In genomic region chr1:118335372-118335771, GRCh38 we compare ENCODE assay signal across 9 cellular contexts.
DNase-seq lines count a peak whose midpoint lies in the region; ATAC-seq, FAIRE-seq and TF ChIP-seq lines count a peak whose summit lies in the region.
"Had no signal": no experiment of that assay in that cellular context is flagged by ENCODE, and none has a peak within 500 bp of the region (broad histone marks: within the 10 kb centered on the region; RNA-seq: fewer than 3 reads in every experiment).

No MANE protein-coding gene starts in this region.

- H3K9ac ChIP-seq in OCI-LY3 (ENCODE audit: low read length), result peak overlapping the region; percentile 35; the same call in 1 of the 2 replicates

- TF ChIP-seq CTCF in OCI-LY3 (IDR thresholded peaks at IDR 0.05; ENCODE audit: low read depth, low read length), result no peak
- no peak for TF ChIP-seq CTCF in right atrium auricular region (IDR thresholded peaks at IDR 0.05)

- no peak for FAIRE-seq in urothelium cell line (lab: Jason Lieb, UNC)

- H3K4me3 ChIP-seq in OCI-LY3 (ENCODE audit: low read length) (peak overlapping the region; percentile 10; the same call in 1 of the 2 replicates), right atrium auricular region (no peak overlapping the region)

- H3K4me1 ChIP-seq in OCI-LY3 (ENCODE audit: low read length) (peaks cover 41% of the 10 kb centered on the region), right atrium auricular region (no peaks in the 10 kb centered on the region)

- CTCF ChIA-PET in activated CD4-positive, alpha-beta T cell treated with anti-CD3 and anti-CD28 coated beads, Interleukin-2, amount 10 ng/mL, durations not matched to agents 7 days and 5 days (lab: Charles Lee), result no interaction called here

- peaks cover 4% of the 10 kb centered on the region for H3K9me3 Mint-ChIP-seq in activated CD4-positive, alpha-beta T cell treated with anti-CD3 and anti-CD28 coated beads, Interleukin-2, amount 10 ng/mL, durations not matched to agents 7 days and 5 days

- H3K27ac Mint-ChIP-seq in activated CD4-positive, alpha-beta T cell treated with anti-CD3 and anti-CD28 coated beads, Interleukin-2, amount 10 ng/mL, durations not matched to agents 7 days and 5 days, result no peak overlapping the region

- no peaks in the 10 kb centered on the region for H3K27me3 Mint-ChIP-seq in activated CD4-positive, alpha-beta T cell treated with anti-CD3 and anti-CD28 coated beads, Interleukin-2, amount 10 ng/mL, durations not matched to agents 7 days and 5 days

- H3K27me3 ChIP-seq in OCI-LY3 (ENCODE audit: low read depth, low read length) (no peaks in the 10 kb centered on the region), right atrium auricular region (no peaks in the 10 kb centered on the region)

- H3K9me3 ChIP-seq in OCI-LY3 (ENCODE audit: insufficient read depth, low read length) (no peaks in the 10 kb centered on the region), right atrium auricular region (no peaks in the 10 kb centered on the region)

- H3K4me3 Mint-ChIP-seq in activated CD4-positive, alpha-beta T cell treated with anti-CD3 and anti-CD28 coated beads, Interleukin-2, amount 10 ng/mL, durations not matched to agents 7 days and 5 days, result no peak overlapping the region

- peak overlapping the region; percentile 79; the same call in 1 of the 2 replicates for H2AFZ ChIP-seq in OCI-LY3 (ENCODE audit: low read depth, low read length)

- H3K4me1 Mint-ChIP-seq in activated CD4-positive, alpha-beta T cell treated with anti-CD3 and anti-CD28 coated beads, Interleukin-2, amount 10 ng/mL, durations not matched to agents 7 days and 5 days, result no peaks in the 10 kb centered on the region

- H3K27ac ChIP-seq in OCI-LY3 (ENCODE audit: low read length), result peak overlapping the region; percentile 59
- no peak overlapping the region for H3K27ac ChIP-seq in right atrium auricular region
- H3K27ac ChIP-seq: C4-2B had no signal

- DNase-seq in SHP77 (lab: John Stamatoyannopoulos, UW) (peak; percentile 0 to 11), SHP77 treated with DMSO at 0.1 percent for 48 hours (lab: John Stamatoyannopoulos, UW) (no peak), urothelium cell line (ENCODE audit: low spot score) (peak; percentile 43), RKO (ENCODE audit: low spot score) (no peak), right atrium auricular region (ENCODE audit: low spot score) (no peak)
- DNase-seq in activated CD4-positive, alpha-beta T cell treated with anti-CD3 and anti-CD28 coated beads, Interleukin-2, amount 10 ng/mL, durations not matched to agents 7 days and 5 days, result no peak

- no peaks in the 10 kb centered on the region for H3K36me3 ChIP-seq in OCI-LY3 (replicated peaks; ENCODE audit: low read depth, low read length)
- no peaks in the 10 kb centered on the region for H3K36me3 ChIP-seq in right atrium auricular region

- POLR2A ChIA-PET in activated CD4-positive, alpha-beta T cell treated with anti-CD3 and anti-CD28 coated beads, Interleukin-2, amount 10 ng/mL, durations not matched to agents 7 days and 5 days (lab: Charles Lee), result no interaction called here

- H4K20me1 ChIP-seq in OCI-LY3 (ENCODE audit: insufficient read depth, low read length), result no peaks in the 10 kb centered on the region

- H3K36me3 Mint-ChIP-seq in activated CD4-positive, alpha-beta T cell treated with anti-CD3 and anti-CD28 coated beads, Interleukin-2, amount 10 ng/mL, durations not matched to agents 7 days and 5 days (ENCODE audit: low read depth), result no peaks in the 10 kb centered on the region

- peak overlapping the region; percentile 45 for H3K4me2 ChIP-seq in OCI-LY3 (ENCODE audit: low read length)

- peak; percentile 88 for ATAC-seq in HG02938 (IDR thresholded peaks at IDR 0.05; ENCODE audit: unreplicated experiment)

- H3K79me2 ChIP-seq in OCI-LY3 (ENCODE audit: low read length), result no peaks in the 10 kb centered on the region

Comparison
In these comparisons a context has a peak if more than half of its experiments do, and no peak if none do; other contexts are left out.
1. DNase-seq: peak in SHP77 (2 of 2) and urothelium cell line (single experiment); none in SHP77 treated with DMSO at 0.1 percent for 48 hours (single experiment), activated CD4-positive, alpha-beta T cell treated with anti-CD3 and anti-CD28 coated beads, Interleukin-2, amount 10 ng/mL, durations not matched to agents 7 days and 5 days (single experiment), RKO (single experiment) and right atrium auricular region (single experiment).